ENCODE assay signal across 13 cellular contexts in the genomic region with DNA sequence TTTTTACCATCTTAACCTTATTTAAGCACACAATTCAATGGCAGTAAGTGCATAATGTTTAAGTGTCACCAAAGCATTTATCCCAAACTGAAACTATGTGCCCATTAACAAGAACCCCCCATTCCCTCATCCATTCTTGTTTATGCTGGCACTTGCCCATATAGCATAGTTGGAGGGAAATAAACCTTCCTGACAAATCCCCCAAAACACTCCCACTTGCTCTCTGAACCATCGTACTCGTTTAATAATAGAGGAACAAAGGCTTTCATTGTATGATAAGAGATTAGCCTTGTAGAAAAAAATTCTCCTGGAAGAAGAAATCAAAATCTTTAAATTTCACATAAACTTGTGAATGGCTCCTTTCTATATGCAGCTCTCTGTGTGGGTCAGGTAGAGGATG. TPM values are rescaled to one million over a fixed set of nuclear protein-coding genes. Genes with fewer than 3 reads are reported as not detected.
A peak's percentile ranks its signal among the peaks of the same experiment; 100 is the strongest.
DNase-seq lines count a peak whose midpoint lies in the region; TF ChIP-seq lines count a peak whose summit lies in the region.
"Had no signal": no experiment of that assay in that cellular context is flagged by ENCODE, and none has a peak within 500 bp of the region (broad histone marks: within the 10 kb centered on the region; RNA-seq: fewer than 3 reads in every experiment).

No MANE protein-coding gene starts in this region.

- 44 to 56% methylated on average over 2 of the region's 2 CpGs for WGBS in thyroid gland, 2 donors
- 42 to 65% (median 54%) methylated on average over 2 of the region's 2 CpGs for WGBS in adrenal gland, 4 donors

- peaks cover 0 to 5% (median 3%) of the 10 kb centered on the region in 5 experiments for H3K9me3 Mint-ChIP-seq in brain
- peaks cover 4% of the 10 kb centered on the region for H3K9me3 Mint-ChIP-seq in nephron

- no peaks in the 10 kb centered on the region for H3K27me3 ChIP-seq in thyroid gland
- H3K27me3 ChIP-seq in adrenal gland, result no peaks in the 10 kb centered on the region
- H3K27me3 ChIP-seq in osteoblast (ENCODE audit: insufficient read depth, low read length), result peaks cover 26% of the 10 kb centered on the region
- H3K27me3 ChIP-seq: BE2C had no signal

- H3K36me3 ChIP-seq in thyroid gland (no peaks in the 10 kb centered on the region), adrenal gland (replicated peaks in 1 of 2) (no peaks in the 10 kb centered on the region), osteoblast (ENCODE audit: insufficient read depth, low read length) (no peaks in the 10 kb centered on the region)
- H3K36me3 ChIP-seq: BE2C had no signal

- H3K4me3 Mint-ChIP-seq in brain, result no peak overlapping the region
- H3K4me3 Mint-ChIP-seq in nephron, result no peak overlapping the region
- H3K4me3 Mint-ChIP-seq: CD4-positive, alpha-beta memory T cell; HFFc6 had no signal

- H2AFZ ChIP-seq in osteoblast (ENCODE audit: low read length), result no peak overlapping the region

- peak overlapping the region in 3 of 5 experiments; percentile 49 to 87 (median 75) for H3K27ac Mint-ChIP-seq in brain
- H3K27ac Mint-ChIP-seq in nephron, result peak overlapping the region in 2 of 3 experiments; percentile 7 to 36
- H3K27ac Mint-ChIP-seq: CD4-positive, alpha-beta memory T cell; HFFc6 had no signal

- H3K79me2 ChIP-seq in osteoblast (ENCODE audit: insufficient read depth, low read length), result no peaks in the 10 kb centered on the region

- intact Hi-C loops in thyroid gland (cut with DNase I) (no loop called here), adrenal gland (cut with DNase I) (no loop called here)

- no peak overlapping the region for H3K4me2 ChIP-seq in osteoblast (ENCODE audit: insufficient read depth, low read length)
- H3K4me2 ChIP-seq: A549 had no signal

- DNase-seq in NCI-H2227 treated with DMSO at 0.1 percent for 48 hours (lab: John Stamatoyannopoulos, UW), result peak; percentile 28
- no peak for DNase-seq in thyroid gland
- no peak for DNase-seq in adrenal gland
- DNase-seq in activated naive CD4-positive, alpha-beta T cell treated with Interleukin-2 at 50 U/mL for 16 hours, result no peak
- DNase-seq in osteoblast (ENCODE audit: insufficient read length, low spot score, missing footprints), result no peak
- DNase-seq: BE2C; CD4-positive, alpha-beta memory T cell; COR-L47 had no signal

- no peak overlapping the region for H3K4me3 ChIP-seq in thyroid gland (replicated peaks in 1 of 3)
- H3K4me3 ChIP-seq in adrenal gland, result no peak overlapping the region
- no peak overlapping the region for H3K4me3 ChIP-seq in osteoblast (ENCODE audit: insufficient read depth, low read length)
- H3K4me3 ChIP-seq: A549 had no signal

- H3K4me1 ChIP-seq in thyroid gland (no peaks in the 10 kb centered on the region), adrenal gland (replicated peaks in 1 of 2) (no peaks in the 10 kb centered on the region), osteoblast (ENCODE audit: insufficient read depth, low read length) (peaks cover 6% of the 10 kb centered on the region)
- H3K4me1 ChIP-seq: A549, BE2C had no signal

- no peak for TF ChIP-seq POLR2A in thyroid gland (IDR thresholded peaks at IDR 0.05)
- TF ChIP-seq POLR2A in adrenal gland (IDR thresholded peaks at IDR 0.05), result no peak

- H3K4me1 Mint-ChIP-seq in brain (peaks cover 47% of the 10 kb centered on the region), nephron (peaks cover 10% of the 10 kb centered on the region)
- H3K4me1 Mint-ChIP-seq: CD4-positive, alpha-beta memory T cell had no signal

- no peak overlapping the region for H3K27ac ChIP-seq in thyroid gland
- no peak overlapping the region for H3K27ac ChIP-seq in adrenal gland
- no peak overlapping the region for H3K27ac ChIP-seq in osteoblast (ENCODE audit: low read depth, low read length)
- H3K27ac ChIP-seq: A549, C4-2B had no signal

- H3K9me3 ChIP-seq in thyroid gland (no peaks in the 10 kb centered on the region), adrenal gland (replicated peaks in 1 of 3) (no peaks in the 10 kb centered on the region), osteoblast (ENCODE audit: low read depth, low read length) (peaks cover 2% of the 10 kb centered on the region)
- H3K9me3 ChIP-seq: BE2C had no signal

- no peaks in the 10 kb centered on the region for H3K36me3 Mint-ChIP-seq in brain
- no peaks in the 10 kb centered on the region for H3K36me3 Mint-ChIP-seq in nephron (ENCODE audit: low read depth)
- H3K36me3 Mint-ChIP-seq: CD4-positive, alpha-beta memory T cell had no signal

- H3K27me3 Mint-ChIP-seq in brain (peaks cover 4% of the 10 kb centered on the region), nephron (ENCODE audit: low read depth) (peaks cover 31% of the 10 kb centered on the region)

- no peaks in the 10 kb centered on the region for H4K20me1 ChIP-seq in osteoblast (ENCODE audit: insufficient read depth, low read length)

- no peak for TF ChIP-seq CTCF in brain (conservative IDR thresholded peaks at IDR 0.05)
- TF ChIP-seq CTCF in nephron (IDR thresholded peaks at IDR 0.05; ENCODE audit: unreplicated experiment in 3 of 3), result no peak
- no peak for TF ChIP-seq CTCF in thyroid gland (IDR thresholded peaks at IDR 0.05)
- TF ChIP-seq CTCF in adrenal gland (IDR thresholded peaks at IDR 0.05), result no peak
- no peak for TF ChIP-seq CTCF in osteoblast (IDR thresholded peaks at IDR 0.05; ENCODE audit: extremely low read depth, low read depth, low read length)

RNA-seq across cellular contexts. Expression of a gene that starts 26.4 kb away (rescaled TPM):
- polyA plus RNA-seq in brain (ENCODE audit: insufficient read depth, low read depth, low replicate concordance) (11.6 TPM), adrenal gland (10 to 100 TPM in 2 of 3 donors, 1 to 10 TPM in 1; 6.4 to 17.3 (median 11.7) TPM)
- total RNA-seq in thyroid gland (1 to 10 TPM; 2.5 to 5.1 (median 3.6) TPM), adrenal gland (10 to 100 TPM in 5 of 8 donors, 1 to 10 TPM in 3; 6.7 to 21.7 (median 13.2) TPM), osteoblast (72.2 and 77.8 TPM in 2 replicates)
- total RNA-seq: CD4-positive, alpha-beta memory T cell had no signal
